ENCODE assay signal across 7 cellular contexts in the genomic region with DNA sequence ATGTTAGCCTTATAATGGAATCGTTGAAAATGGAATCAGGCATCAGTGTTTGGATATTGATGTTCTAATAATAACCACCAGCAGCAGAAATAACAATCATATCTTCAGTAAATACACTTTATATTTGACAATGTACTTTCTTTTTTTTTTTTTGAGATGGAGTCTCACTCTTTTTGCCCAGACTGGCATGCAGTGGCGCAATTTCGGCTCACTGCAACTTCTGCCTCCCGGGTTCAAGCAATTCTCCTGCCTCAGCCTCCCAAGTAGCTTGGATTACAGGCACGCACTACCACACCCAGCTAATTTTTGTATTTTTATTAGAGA. TPM values are rescaled to one million over a fixed set of nuclear protein-coding genes. Genes with fewer than 3 reads are reported as not detected.
DNase-seq lines count a peak whose midpoint lies in the region; ATAC-seq and TF ChIP-seq lines count a peak whose summit lies in the region.
"Not testable (repeated sequence)": the region's sequence is repeated elsewhere in the genome, so short reads cannot be mapped to it uniquely, and the experiment has no call there.

No MANE protein-coding gene starts in this region.

- intact Hi-C loops in activated T-helper 1 cell treated with anti-CD3 and anti-CD28 coated beads, Interleukin-12 subunit alpha, Interleukin-12 subunit beta, Interleukin-2, Interleukin-4 antibody, amounts not matched to agents 30 ng/mL and 10 ng/mL and 1 ng/mL, durations not matched to agents 14 hours and 24 hours and 36 hours (cut with micrococcal nuclease); left ventricle myocardium inferior (cut with micrococcal nuclease); spleen (cut with DNase I; ENCODE audit: low total_unique reads): not testable (repeated sequence)
- intact Hi-C loops in naive thymus-derived CD4-positive, alpha-beta T cell (cut with micrococcal nuclease), result loop anchor here in 1 of 2 donors (2.0 kb wide), 1 partner anchor 62 kb away; no protein-coding TSS in a partner anchor

- 72 to 84% (median 80%) methylated on average over 5 of the region's 5 CpGs for WGBS in spleen, 5 donors

- peaks cover 33% of the 10 kb centered on the region for H3K36me3 ChIP-seq in CD8-positive, alpha-beta memory T cell (ENCODE audit: insufficient read depth, low read length)
- peaks cover 48% of the 10 kb centered on the region for H3K36me3 ChIP-seq in left ventricle myocardium inferior
- peaks cover 12 to 67% (median 20%) of the 10 kb centered on the region in 3 experiments for H3K36me3 ChIP-seq in naive thymus-derived CD4-positive, alpha-beta T cell (ENCODE audit: control insufficient read depth in 2 of 3, insufficient read depth in 3 of 3, low read length in 3 of 3)
- peaks cover 9 to 86% (median 56%) of the 10 kb centered on the region in 6 donors for H3K36me3 ChIP-seq in spleen

- DNase-seq in CD8-positive, alpha-beta memory T cell; activated T-helper 1 cell treated with anti-CD3 and anti-CD28 coated beads, Interleukin-12 subunit alpha, Interleukin-12 subunit beta, Interleukin-2, Interleukin-4 antibody, amounts not matched to agents 30 ng/mL and 10 ng/mL and 1 ng/mL, durations not matched to agents 14 hours and 24 hours and 36 hours (ENCODE audit: low spot score); central memory CD8-positive, alpha-beta T cell (ENCODE audit: low spot score in 2 of 2); left ventricle myocardium inferior; naive thymus-derived CD4-positive, alpha-beta T cell; spleen: not testable (repeated sequence)

- H3K9me3 ChIP-seq in CD8-positive, alpha-beta memory T cell (ENCODE audit: low read length); left ventricle myocardium inferior (replicated peaks); naive thymus-derived CD4-positive, alpha-beta T cell (ENCODE audit: control insufficient read depth in 2 of 3, low read length in 3 of 3); spleen: not testable (repeated sequence)

- H3K4me3 ChIP-seq in CD8-positive, alpha-beta memory T cell (ENCODE audit: low read length), result peak overlapping the region; percentile 46
- peak overlapping the region; percentile 49 for H3K4me3 ChIP-seq in left ventricle myocardium inferior
- not testable (repeated sequence) for H3K4me3 ChIP-seq in naive thymus-derived CD4-positive, alpha-beta T cell (ENCODE audit: low read length)
- peak overlapping the region in 7 of 8 donors; percentile 0 to 52 (median 19) for H3K4me3 ChIP-seq in spleen

- H3K27me3 ChIP-seq in CD8-positive, alpha-beta memory T cell (ENCODE audit: insufficient read depth, low read length, poor library complexity, severe bottlenecking); left ventricle myocardium inferior (ENCODE audit: low read depth); naive thymus-derived CD4-positive, alpha-beta T cell (ENCODE audit: control insufficient read depth in 2 of 2, insufficient read depth in 2 of 2, low read length in 2 of 2); spleen (replicated peaks in 1 of 7): not testable (repeated sequence)

- H3K27ac Mint-ChIP-seq in CD8-positive, alpha-beta memory T cell, result peak overlapping the region; percentile 83 to 96 (median 94)
- peak overlapping the region; percentile 96 for H3K27ac Mint-ChIP-seq in T-helper 1 cell treated with Interleukin-12 subunit alpha and Interleukin-12 subunit beta and Interleukin-4 antibody, amounts not matched to agents 30 μg/mL and 1 μg/mL, for 36 hours
- H3K27ac Mint-ChIP-seq in activated T-helper 1 cell treated with anti-CD3 and anti-CD28 coated beads, Interleukin-12 subunit alpha, Interleukin-12 subunit beta, Interleukin-2, Interleukin-4 antibody, amounts not matched to agents 30 ng/mL and 10 ng/mL and 1 ng/mL, durations not matched to agents 14 hours and 24 hours and 36 hours, result peak overlapping the region; percentile 87
- peak overlapping the region; percentile 86 for H3K27ac Mint-ChIP-seq in central memory CD8-positive, alpha-beta T cell (ENCODE audit: low read depth)
- H3K27ac Mint-ChIP-seq in naive thymus-derived CD4-positive, alpha-beta T cell, result peak overlapping the region in 8 of 9 donors; percentile 58 to 95 (median 90)

- POLR2A ChIA-PET in CD8-positive, alpha-beta memory T cell (lab: Charles Lee), result interaction anchor here (2.5 kb wide), 1 partner anchor 10 kb away, joined by 13 read pairs; the partner anchor contains the start of gene CMTR1
- POLR2A ChIA-PET in naive thymus-derived CD4-positive, alpha-beta T cell (lab: Charles Lee), result interaction anchor here (4.1 kb wide), 1 partner anchor 10 kb away, joined by 21 read pairs; the partner anchor contains the start of gene CMTR1

- H3K27me3 Mint-ChIP-seq in CD8-positive, alpha-beta memory T cell; T-helper 1 cell treated with Interleukin-12 subunit alpha and Interleukin-12 subunit beta and Interleukin-4 antibody, amounts not matched to agents 30 μg/mL and 1 μg/mL, for 36 hours (ENCODE audit: low read depth); activated T-helper 1 cell treated with anti-CD3 and anti-CD28 coated beads, Interleukin-12 subunit alpha, Interleukin-12 subunit beta, Interleukin-2, Interleukin-4 antibody, amounts not matched to agents 30 ng/mL and 10 ng/mL and 1 ng/mL, durations not matched to agents 14 hours and 24 hours and 36 hours (ENCODE audit: insufficient read depth); central memory CD8-positive, alpha-beta T cell; naive thymus-derived CD4-positive, alpha-beta T cell: not testable (repeated sequence)

- H3K4me1 ChIP-seq in CD8-positive, alpha-beta memory T cell (ENCODE audit: insufficient read depth, low read length), result peaks cover 14% of the 10 kb centered on the region
- H3K4me1 ChIP-seq in left ventricle myocardium inferior, result peaks cover 59% of the 10 kb centered on the region
- peaks cover 6 to 21% of the 10 kb centered on the region in 2 donors for H3K4me1 ChIP-seq in naive thymus-derived CD4-positive, alpha-beta T cell (ENCODE audit: control insufficient read depth in 2 of 2, insufficient read depth in 2 of 2, low read length in 2 of 2)
- peaks cover 4 to 53% (median 23%) of the 10 kb centered on the region in 6 donors for H3K4me1 ChIP-seq in spleen

- not testable (repeated sequence) for TF ChIP-seq CTCF in left ventricle myocardium inferior (IDR thresholded peaks at IDR 0.05; ENCODE audit: borderline replicate concordance); spleen (IDR thresholded peaks at IDR 0.05 in 8 of 11, conservative IDR thresholded peaks at IDR 0.05 in 3 of 11)

- peaks cover 14 to 80% (median 33%) of the 10 kb centered on the region in 3 donors for H3K36me3 Mint-ChIP-seq in CD8-positive, alpha-beta memory T cell
- peaks cover 45% of the 10 kb centered on the region for H3K36me3 Mint-ChIP-seq in T-helper 1 cell treated with Interleukin-12 subunit alpha and Interleukin-12 subunit beta and Interleukin-4 antibody, amounts not matched to agents 30 μg/mL and 1 μg/mL, for 36 hours (ENCODE audit: low read depth)
- peaks cover 36% of the 10 kb centered on the region for H3K36me3 Mint-ChIP-seq in activated T-helper 1 cell treated with anti-CD3 and anti-CD28 coated beads, Interleukin-12 subunit alpha, Interleukin-12 subunit beta, Interleukin-2, Interleukin-4 antibody, amounts not matched to agents 30 ng/mL and 10 ng/mL and 1 ng/mL, durations not matched to agents 14 hours and 24 hours and 36 hours (ENCODE audit: low read depth)
- H3K36me3 Mint-ChIP-seq in central memory CD8-positive, alpha-beta T cell (ENCODE audit: insufficient read depth), result peaks cover 51% of the 10 kb centered on the region
- H3K36me3 Mint-ChIP-seq in naive thymus-derived CD4-positive, alpha-beta T cell, result peaks cover 13 to 49% (median 35%) of the 10 kb centered on the region in 5 donors

- not testable (repeated sequence) for ATAC-seq in central memory CD8-positive, alpha-beta T cell (replicated peaks; ENCODE audit: extremely low read depth, poor library complexity, severe bottlenecking); naive thymus-derived CD4-positive, alpha-beta T cell

- H3K9me3 Mint-ChIP-seq in CD8-positive, alpha-beta memory T cell; T-helper 1 cell treated with Interleukin-12 subunit alpha and Interleukin-12 subunit beta and Interleukin-4 antibody, amounts not matched to agents 30 μg/mL and 1 μg/mL, for 36 hours; activated T-helper 1 cell treated with anti-CD3 and anti-CD28 coated beads, Interleukin-12 subunit alpha, Interleukin-12 subunit beta, Interleukin-2, Interleukin-4 antibody, amounts not matched to agents 30 ng/mL and 10 ng/mL and 1 ng/mL, durations not matched to agents 14 hours and 24 hours and 36 hours; central memory CD8-positive, alpha-beta T cell; naive thymus-derived CD4-positive, alpha-beta T cell: not testable (repeated sequence)

- not testable (repeated sequence) for H3K27ac ChIP-seq in CD8-positive, alpha-beta memory T cell (ENCODE audit: low read depth, low read length)
- H3K27ac ChIP-seq in left ventricle myocardium inferior (replicated peaks) (peak overlapping the region; percentile 79), spleen (peak overlapping the region; percentile 7 to 86 (median 78))
- H3K27ac ChIP-seq in naive thymus-derived CD4-positive, alpha-beta T cell (ENCODE audit: low read depth, low read length), result peak overlapping the region; percentile 59

- not testable (repeated sequence) for TF ChIP-seq POLR2A in spleen (IDR thresholded peaks at IDR 0.05)

- CTCF ChIA-PET in CD8-positive, alpha-beta memory T cell (lab: Charles Lee), result interaction anchor here (0.6 kb wide), 1 partner anchor 249 kb away, joined by 3 read pairs; no protein-coding TSS in a partner anchor
- CTCF ChIA-PET in naive thymus-derived CD4-positive, alpha-beta T cell (lab: Charles Lee), result not testable (repeated sequence)

- H3K4me3 Mint-ChIP-seq in CD8-positive, alpha-beta memory T cell, result peak overlapping the region; percentile 83 to 90 (median 87)
- H3K4me3 Mint-ChIP-seq in T-helper 1 cell treated with Interleukin-12 subunit alpha and Interleukin-12 subunit beta and Interleukin-4 antibody, amounts not matched to agents 30 μg/mL and 1 μg/mL, for 36 hours, result peak overlapping the region; percentile 85
- H3K4me3 Mint-ChIP-seq in activated T-helper 1 cell treated with anti-CD3 and anti-CD28 coated beads, Interleukin-12 subunit alpha, Interleukin-12 subunit beta, Interleukin-2, Interleukin-4 antibody, amounts not matched to agents 30 ng/mL and 10 ng/mL and 1 ng/mL, durations not matched to agents 14 hours and 24 hours and 36 hours, result peak overlapping the region; percentile 83
- H3K4me3 Mint-ChIP-seq in central memory CD8-positive, alpha-beta T cell, result peak overlapping the region; percentile 74
- peak overlapping the region; percentile 65 to 90 (median 81) for H3K4me3 Mint-ChIP-seq in naive thymus-derived CD4-positive, alpha-beta T cell

- peaks cover 26 to 54% (median 46%) of the 10 kb centered on the region in 3 donors for H3K4me1 Mint-ChIP-seq in CD8-positive, alpha-beta memory T cell
- H3K4me1 Mint-ChIP-seq in T-helper 1 cell treated with Interleukin-12 subunit alpha and Interleukin-12 subunit beta and Interleukin-4 antibody, amounts not matched to agents 30 μg/mL and 1 μg/mL, for 36 hours (ENCODE audit: low read depth), result peaks cover 22% of the 10 kb centered on the region
- H3K4me1 Mint-ChIP-seq in activated T-helper 1 cell treated with anti-CD3 and anti-CD28 coated beads, Interleukin-12 subunit alpha, Interleukin-12 subunit beta, Interleukin-2, Interleukin-4 antibody, amounts not matched to agents 30 ng/mL and 10 ng/mL and 1 ng/mL, durations not matched to agents 14 hours and 24 hours and 36 hours (ENCODE audit: low read depth), result peaks cover 35% of the 10 kb centered on the region
- peaks cover 22% of the 10 kb centered on the region for H3K4me1 Mint-ChIP-seq in central memory CD8-positive, alpha-beta T cell
- H3K4me1 Mint-ChIP-seq in naive thymus-derived CD4-positive, alpha-beta T cell, result peaks cover 8 to 47% (median 31%) of the 10 kb centered on the region in 7 donors

RNA-seq across cellular contexts. Expression of gene CMTR1, which starts 10.2 kb away (rescaled TPM):
- 10 to 100 TPM; 54.3 TPM for total RNA-seq in CD8-positive, alpha-beta memory T cell
- polyA plus RNA-seq in CD8-positive, alpha-beta memory T cell, result 25.8 TPM
- total RNA-seq in activated T-helper 1 cell treated with anti-CD3 and anti-CD28 coated beads, Interleukin-12 subunit alpha, Interleukin-12 subunit beta, Interleukin-2, Interleukin-4 antibody, amounts not matched to agents 30 ng/mL and 10 ng/mL and 1 ng/mL, durations not matched to agents 14 hours and 24 hours and 36 hours, result 53.5 and 54.4 TPM in 2 replicates
- total RNA-seq in left ventricle myocardium inferior (34.4 TPM), spleen (10 to 100 TPM; 40.8 to 62.4 (median 52.3) TPM)
- total RNA-seq in naive thymus-derived CD4-positive, alpha-beta T cell, result 10 to 100 TPM; 70.0 to 89.4 (median 71.8) TPM
- polyA plus RNA-seq in naive thymus-derived CD4-positive, alpha-beta T cell, result 10 to 100 TPM; 21.1 to 34.2 TPM
- 10 to 100 TPM; 19.4 to 27.5 (median 23.3) TPM for polyA plus RNA-seq in spleen

RNA-seq across cellular contexts. Expression of gene CCDC167, which starts 56.5 kb away (rescaled TPM):
- 10 to 100 TPM; 79.5 to 86.3 TPM for total RNA-seq in CD8-positive, alpha-beta memory T cell
- 181 TPM for polyA plus RNA-seq in CD8-positive, alpha-beta memory T cell
- 66.6 and 72.4 TPM in 2 replicates for total RNA-seq in activated T-helper 1 cell treated with anti-CD3 and anti-CD28 coated beads, Interleukin-12 subunit alpha, Interleukin-12 subunit beta, Interleukin-2, Interleukin-4 antibody, amounts not matched to agents 30 ng/mL and 10 ng/mL and 1 ng/mL, durations not matched to agents 14 hours and 24 hours and 36 hours
- total RNA-seq in left ventricle myocardium inferior (28.1 TPM), spleen (10 to 100 TPM; 11.6 to 38.4 (median 17.4) TPM)
- 10 to 100 TPM; 13.8 to 55.1 (median 18.0) TPM for total RNA-seq in naive thymus-derived CD4-positive, alpha-beta T cell
- polyA plus RNA-seq in naive thymus-derived CD4-positive, alpha-beta T cell, result 10 to 100 TPM; 94.0 to 95.5 TPM
- polyA plus RNA-seq in spleen, result 10 to 100 TPM; 26.1 to 64.8 (median 41.0) TPM
